Comparison of ENCODE assay signal across 3 cellular contexts in genomic region chr3:158084661-158085060, GRCh38.
"Had no signal": no experiment of that assay in that cellular context is flagged by ENCODE, and none has a peak within 500 bp of the region (broad histone marks: within the 10 kb centered on the region; RNA-seq: fewer than 3 reads in every experiment).

No MANE protein-coding gene starts in this region.

- H3K4me3 ChIP-seq: GM12878 had no signal

- DNase-seq: GDM1, GF-D8 had no signal
